Comparison of ENCODE assay signal across 8 cellular contexts in genomic region chr7:112450807-112451661, GRCh38. TPM values are rescaled to one million over a fixed set of nuclear protein-coding genes. Genes with fewer than 3 reads are reported as not detected.
DNase-seq lines count a peak whose midpoint lies in the region; ATAC-seq, FAIRE-seq and TF ChIP-seq lines count a peak whose summit lies in the region.

No MANE protein-coding gene starts in this region.

- H3K4me1 Mint-ChIP-seq in mesothelial cell of epicardium, result peaks cover 38% of the 10 kb centered on the region

- H3F3A ChIP-seq in OCI-LY1 (ENCODE audit: insufficient read depth, low read length), result no peaks in the 10 kb centered on the region

- peak overlapping the region; percentile 66 for H3K4me2 ChIP-seq in OCI-LY1 (ENCODE audit: low read length)

- H3K27me3 ChIP-seq in OCI-LY1 (ENCODE audit: insufficient read depth, low read length), result no peaks in the 10 kb centered on the region

- peaks cover 7% of the 10 kb centered on the region; the same call in 1 of the 2 replicates for H4K20me1 ChIP-seq in OCI-LY1 (ENCODE audit: insufficient read depth, low read length)

- H3K27ac ChIP-seq in OCI-LY1 (ENCODE audit: low read depth, low read length, poor library complexity, severe bottlenecking), result peak overlapping the region; percentile 82

- peak; percentile 78 for ATAC-seq in GM21529 (IDR thresholded peaks at IDR 0.05; ENCODE audit: unreplicated experiment)

- H3K9me3 ChIP-seq in OCI-LY1 (ENCODE audit: low read length), result no peaks in the 10 kb centered on the region

- peak; percentile 62 for DNase-seq in D721Med (ENCODE audit: insufficient read length, low spot score)
- peak; percentile 76 for DNase-seq in HuH-7.5 (ENCODE audit: low spot score)
- DNase-seq in activated T-cell treated with anti-CD3 and anti-CD28 coated beads for 24 hours (ENCODE audit: low read depth), result peak; percentile 83
- peak; percentile 73 for DNase-seq in epidermal melanocyte (ENCODE audit: insufficient read length, low spot score)
- DNase-seq in mesothelial cell of epicardium (ENCODE audit: low spot score in 2 of 2, unreplicated experiment in 2 of 2), result peak; percentile 77 to 90
- peak; percentile 54 for DNase-seq in stimulated activated CD8-positive, alpha-beta memory T cell treated with anti-CD3 and anti-CD28 coated beads, Interleukin-15, amount 100 ng/mL, for 24 hours (ENCODE audit: low read depth)

- H3K9me3 Mint-ChIP-seq in mesothelial cell of epicardium, result no peaks in the 10 kb centered on the region

- H3K36me3 Mint-ChIP-seq in mesothelial cell of epicardium, result peaks cover 6% of the 10 kb centered on the region

- TF ChIP-seq CTCF in D721Med (IDR thresholded peaks at IDR 0.05; ENCODE audit: insufficient read depth, missing control alignments) (no peak), OCI-LY1 (IDR thresholded peaks at IDR 0.05; ENCODE audit: low read length) (no peak), mesothelial cell of epicardium (IDR thresholded peaks at IDR 0.05; ENCODE audit: unreplicated experiment) (no peak)

- H3K4me1 ChIP-seq in OCI-LY1 (ENCODE audit: insufficient read depth, low read length, severe bottlenecking), result peaks cover 35% of the 10 kb centered on the region

- H2AFZ ChIP-seq in OCI-LY1 (ENCODE audit: low read length), result no peak overlapping the region

- H3K36me3 ChIP-seq in OCI-LY1 (ENCODE audit: insufficient read depth, low read length), result peaks cover 9% of the 10 kb centered on the region

- peak overlapping the region; percentile 85 for H3K4me3 ChIP-seq in OCI-LY1 (ENCODE audit: low read depth, low read length, poor library complexity, severe bottlenecking)

- H3K9ac ChIP-seq in OCI-LY1 (ENCODE audit: low read length), result peak overlapping the region; percentile 91

- FAIRE-seq in D721Med (lab: Jason Lieb, UNC), result no peak

- no peaks in the 10 kb centered on the region for H3K9me2 ChIP-seq in OCI-LY1 (ENCODE audit: low read depth, low read length)

- H3K79me2 ChIP-seq in OCI-LY1 (ENCODE audit: insufficient read depth, low read length), result peaks cover 47% of the 10 kb centered on the region

- H3K4me3 Mint-ChIP-seq in mesothelial cell of epicardium, result peak overlapping the region; percentile 98

- peak overlapping the region; percentile 99 for H3K27ac Mint-ChIP-seq in mesothelial cell of epicardium

- H3K27me3 Mint-ChIP-seq in mesothelial cell of epicardium (ENCODE audit: low read depth), result no peaks in the 10 kb centered on the region

RNA-seq across cellular contexts. Expression of gene IFRD1, which starts 0.8 kb away (rescaled TPM):
- 52.5 to 54.3 TPM (median 54.3 TPM) in 3 replicates for total RNA-seq in mesothelial cell of epicardium

RNA-seq across cellular contexts. Expression of gene LSMEM1, which starts 29.8 kb away (rescaled TPM):
- 1.6 to 2.2 TPM (median 1.8 TPM) in 3 replicates for total RNA-seq in mesothelial cell of epicardium

Comparison
In these comparisons a context has a peak if more than half of its experiments do, and no peak if none do; other contexts are left out.
1. Peak in every context shown above with its lines: DNase-seq, ATAC-seq, H3K4me3 ChIP-seq and H3K27ac ChIP-seq.